Comparison of ENCODE assay signal across 8 cellular contexts in genomic region chr5:80183723-80184234, GRCh38.
DNase-seq lines count a peak whose midpoint lies in the region; ATAC-seq, FAIRE-seq and TF ChIP-seq lines count a peak whose summit lies in the region.
"Not testable (repeated sequence)": the region's sequence is repeated elsewhere in the genome, so short reads cannot be mapped to it uniquely, and the experiment has no call there.

No MANE protein-coding gene starts in this region.

- intact Hi-C loops in Panc1 (cut with micrococcal nuclease; ENCODE audit: unreplicated experiment) = not testable (repeated sequence)
- intact Hi-C loops in GM12878 (cut with micrococcal nuclease; ENCODE audit: unreplicated experiment) = loop anchor here (10.0 kb wide), 1 partner anchor 399 kb away; no protein-coding TSS in a partner anchor
- intact Hi-C loops in naive thymus-derived CD4-positive, alpha-beta T cell (cut with micrococcal nuclease) = loop anchor here (1.0 to 5.0 kb wide), 4 partner anchors 34 to 574 kb away; no protein-coding TSS in a partner anchor

- not testable (repeated sequence) for FAIRE-seq in GM12878 (lab: Jason Lieb, UNC)

- H3K79me2 ChIP-seq in GM12878 (ENCODE audit: control insufficient read depth, insufficient read depth, low read length) = not testable (repeated sequence)

- not testable (repeated sequence) for TF ChIP-seq RAD21 in GM12878 (IDR thresholded peaks at IDR 0.05; ENCODE audit: insufficient read depth, low read depth, low read length)

- TF ChIP-seq CTCF in Panc1 (IDR thresholded peaks at IDR 0.05); GM12878 (IDR thresholded peaks at IDR 0.05 in 2 of 3, conservative IDR thresholded peaks at IDR 0.05 in 1 of 3; ENCODE audit: control insufficient read depth in 2 of 3, extremely low read depth in 1 of 3, insufficient read depth in 1 of 3, low read depth in 3 of 3, low read length in 3 of 3); cardiac muscle cell (IDR thresholded peaks at IDR 0.05; ENCODE audit: low read depth, low read length): not testable (repeated sequence)

- not testable (repeated sequence) for BruUV-seq in Panc1 (replicated peaks; lab: Mats Ljungman, UMichigan); GM12878 (replicated peaks; lab: Mats Ljungman, UMichigan)

- H3K9ac ChIP-seq in BLaER1 = peak overlapping the region; percentile 71
- H3K9ac ChIP-seq in GM12878 (ENCODE audit: control insufficient read depth, insufficient read depth, low read length) = not testable (repeated sequence)

- H3K9me3 Mint-ChIP-seq in activated CD8-positive, alpha-beta memory T cell treated with anti-CD3 and anti-CD28 coated beads, Interleukin-2, amount 10 ng/mL, durations not matched to agents 7 days and 5 days (ENCODE audit: low read depth); naive thymus-derived CD4-positive, alpha-beta T cell; stimulated activated naive CD8-positive, alpha-beta T cell treated with anti-CD3 and anti-CD28 coated beads, Interleukin-15, amount 100 ng/mL, for 72 hours: not testable (repeated sequence)

- peak overlapping the region; percentile 25 for H3K4me3 Mint-ChIP-seq in activated CD8-positive, alpha-beta memory T cell treated with anti-CD3 and anti-CD28 coated beads, Interleukin-2, amount 10 ng/mL, durations not matched to agents 7 days and 5 days
- peak overlapping the region; percentile 43 to 100 (median 77) for H3K4me3 Mint-ChIP-seq in naive thymus-derived CD4-positive, alpha-beta T cell
- H3K4me3 Mint-ChIP-seq in stimulated activated naive CD8-positive, alpha-beta T cell treated with anti-CD3 and anti-CD28 coated beads, Interleukin-15, amount 100 ng/mL, for 72 hours = peak overlapping the region; percentile 46 to 67

- H2AFZ ChIP-seq in GM12878 (ENCODE audit: control insufficient read depth, low read depth, low read length) = not testable (repeated sequence)

- H3K27ac Mint-ChIP-seq in activated CD8-positive, alpha-beta memory T cell treated with anti-CD3 and anti-CD28 coated beads, Interleukin-2, amount 10 ng/mL, durations not matched to agents 7 days and 5 days = peak overlapping the region; percentile 89
- peak overlapping the region; percentile 74 to 99 (median 97) for H3K27ac Mint-ChIP-seq in naive thymus-derived CD4-positive, alpha-beta T cell
- peak overlapping the region; percentile 99 to 100 for H3K27ac Mint-ChIP-seq in stimulated activated naive CD8-positive, alpha-beta T cell treated with anti-CD3 and anti-CD28 coated beads, Interleukin-15, amount 100 ng/mL, for 72 hours

- CTCF ChIA-PET in Panc1 (lab: Charles Lee) = not testable (repeated sequence)
- CTCF ChIA-PET in activated CD8-positive, alpha-beta memory T cell treated with anti-CD3 and anti-CD28 coated beads, Interleukin-2, amount 10 ng/mL, durations not matched to agents 7 days and 5 days (lab: Charles Lee) = interaction anchor here (1.0 to 2.0 kb wide), 3 partner anchors 9 to 92 kb away, joined by 4 to 7 read pairs (median 5); no protein-coding TSS in a partner anchor
- CTCF ChIA-PET in GM12878 (lab: Yijun Ruan, JAX) = interaction anchor here (0.5 to 1.5 kb wide), 3 partner anchors 40 to 70 kb away, joined by 3 to 4 read pairs (median 4); no protein-coding TSS in a partner anchor
- CTCF ChIA-PET in naive thymus-derived CD4-positive, alpha-beta T cell (lab: Charles Lee) = interaction anchor here (1.7 kb wide), 1 partner anchor 21 kb away, joined by 4 read pairs; no protein-coding TSS in a partner anchor

- in situ Hi-C loops in Panc1 (cut with HindIII; ENCODE audit: low pct_unique_long_range_greater_than_20kb, low sequenced_read_pairs); GM12878 (cut with MboI): not testable (repeated sequence)

- POLR2A ChIA-PET in Panc1 (lab: Charles Lee) = not testable (repeated sequence)
- POLR2A ChIA-PET in GM12878 (lab: Charles Lee) = interaction anchor here (1.0 to 2.0 kb wide), 3 partner anchors 8 to 72 kb away, joined by 5 to 8 read pairs (median 6); partner anchors contain the start of gene SERINC5
- POLR2A ChIA-PET in naive thymus-derived CD4-positive, alpha-beta T cell (lab: Charles Lee) = interaction anchor here (0.9 to 8.6 kb wide), 8 partner anchors 10 to 73 kb away, joined by 3 to 115 read pairs (median 8); partner anchors contain the start of gene SERINC5

- H3K27ac ChIP-seq in BLaER1 (peak overlapping the region; percentile 93), Panc1 (ENCODE audit: low read length) (peak overlapping the region; percentile 30), cardiac muscle cell (peak overlapping the region; percentile 36)
- not testable (repeated sequence) for H3K27ac ChIP-seq in GM12878 (ENCODE audit: control insufficient read depth, insufficient read depth)
- H3K27ac ChIP-seq in naive thymus-derived CD4-positive, alpha-beta T cell (ENCODE audit: low read depth, low read length) = peak overlapping the region; percentile 79

- TF ChIP-seq EP300 in GM12878 (IDR thresholded peaks at IDR 0.05; ENCODE audit: borderline replicate concordance in 1 of 2, control insufficient read depth in 1 of 2, low read depth in 2 of 2, low read length in 2 of 2) = not testable (repeated sequence)

- peaks cover 24% of the 10 kb centered on the region for H3K36me3 Mint-ChIP-seq in activated CD8-positive, alpha-beta memory T cell treated with anti-CD3 and anti-CD28 coated beads, Interleukin-2, amount 10 ng/mL, durations not matched to agents 7 days and 5 days
- H3K36me3 Mint-ChIP-seq in naive thymus-derived CD4-positive, alpha-beta T cell = peaks cover 0 to 61% (median 13%) of the 10 kb centered on the region in 5 donors

- 54% methylated on average over 8 of the region's 10 CpGs for WGBS in GM12878 (ENCODE audit: insufficient coverage, insufficient replicate concordance, low lambda C conversion rate, missing lambda C conversion rate)

- H4K20me1 ChIP-seq in BLaER1; GM12878 (ENCODE audit: control insufficient read depth, insufficient read depth): not testable (repeated sequence)

- TF ChIP-seq POLR2A in GM12878 (IDR thresholded peaks at IDR 0.05; ENCODE audit: low read depth, low read length) = not testable (repeated sequence)

- SMC1A ChIA-PET in GM12878 (lab: Charles Lee; ENCODE audit: uncharacterized antibody, unreplicated experiment) = interaction anchor here (1.3 to 2.7 kb wide), 4 partner anchors 9 to 85 kb away, joined by 3 to 10 read pairs (median 6); no protein-coding TSS in a partner anchor

- peaks cover 82% of the 10 kb centered on the region for H3K4me1 Mint-ChIP-seq in activated CD8-positive, alpha-beta memory T cell treated with anti-CD3 and anti-CD28 coated beads, Interleukin-2, amount 10 ng/mL, durations not matched to agents 7 days and 5 days
- H3K4me1 Mint-ChIP-seq in naive thymus-derived CD4-positive, alpha-beta T cell = peaks cover 74 to 97% (median 89%) of the 10 kb centered on the region in 7 donors
- H3K4me1 Mint-ChIP-seq in stimulated activated naive CD8-positive, alpha-beta T cell treated with anti-CD3 and anti-CD28 coated beads, Interleukin-15, amount 100 ng/mL, for 72 hours = peaks cover 99% of the 10 kb centered on the region

- not testable (repeated sequence) for H3K27me3 Mint-ChIP-seq in activated CD8-positive, alpha-beta memory T cell treated with anti-CD3 and anti-CD28 coated beads, Interleukin-2, amount 10 ng/mL, durations not matched to agents 7 days and 5 days; naive thymus-derived CD4-positive, alpha-beta T cell; stimulated activated naive CD8-positive, alpha-beta T cell treated with anti-CD3 and anti-CD28 coated beads, Interleukin-15, amount 100 ng/mL, for 72 hours

- not testable (repeated sequence) for ATAC-seq in Panc1; activated CD8-positive, alpha-beta memory T cell treated with anti-CD3 and anti-CD28 coated beads, Interleukin-2, amount 10 ng/mL, durations not matched to agents 7 days and 5 days
- ATAC-seq in GM12878 = peak; percentile 53
- peak; percentile 38 for ATAC-seq in naive thymus-derived CD4-positive, alpha-beta T cell
- ATAC-seq in stimulated activated naive CD8-positive, alpha-beta T cell treated with anti-CD3 and anti-CD28 coated beads, Interleukin-15, amount 100 ng/mL, for 72 hours = peak; percentile 49

- RAD21 ChIA-PET in GM12878 (lab: Charles Lee; ENCODE audit: unreplicated experiment) = interaction anchor here (0.6 to 2.7 kb wide), 6 partner anchors 9 to 79 kb away, joined by 3 to 7 read pairs (median 4); no protein-coding TSS in a partner anchor

- H3K4me1 ChIP-seq in BLaER1 (peaks cover 100% of the 10 kb centered on the region), Panc1 (ENCODE audit: control insufficient read depth, insufficient read depth, low read length) (peaks cover 25% of the 10 kb centered on the region), cardiac muscle cell (ENCODE audit: low read depth) (peaks cover 48% of the 10 kb centered on the region)
- H3K4me1 ChIP-seq in GM12878 (ENCODE audit: control insufficient read depth, insufficient read depth, low read length) = not testable (repeated sequence)
- peaks cover 74 to 98% of the 10 kb centered on the region in 2 donors for H3K4me1 ChIP-seq in naive thymus-derived CD4-positive, alpha-beta T cell (ENCODE audit: control insufficient read depth in 2 of 2, insufficient read depth in 2 of 2, low read length in 2 of 2)

- not testable (repeated sequence) for H3K27me3 ChIP-seq in BLaER1; Panc1 (ENCODE audit: control insufficient read depth, insufficient read depth, low read length); GM12878 (replicated peaks in 1 of 2; ENCODE audit: control insufficient read depth in 2 of 2, insufficient read depth in 2 of 2, low read length in 1 of 2); cardiac muscle cell; naive thymus-derived CD4-positive, alpha-beta T cell (ENCODE audit: control insufficient read depth in 2 of 2, insufficient read depth in 2 of 2, low read length in 2 of 2)

- H3K36me3 ChIP-seq in BLaER1 = peaks cover 21% of the 10 kb centered on the region; the same call in 1 of the 2 replicates
- H3K36me3 ChIP-seq in Panc1 (ENCODE audit: control insufficient read depth, insufficient read depth, low read length); GM12878 (ENCODE audit: control insufficient read depth in 2 of 2, insufficient read depth in 2 of 2, low read length in 1 of 2); cardiac muscle cell; naive thymus-derived CD4-positive, alpha-beta T cell (ENCODE audit: control insufficient read depth in 2 of 3, insufficient read depth in 3 of 3, low read length in 3 of 3): not testable (repeated sequence)

- peak overlapping the region; percentile 32 for H3K4me3 ChIP-seq in BLaER1
- not testable (repeated sequence) for H3K4me3 ChIP-seq in Panc1 (ENCODE audit: low read depth in 2 of 2, low read length in 2 of 2); GM12878; cardiac muscle cell; naive thymus-derived CD4-positive, alpha-beta T cell (ENCODE audit: low read length)

- not testable (repeated sequence) for H3K9me3 ChIP-seq in BLaER1; Panc1 (ENCODE audit: control insufficient read depth, insufficient read depth, low read depth, low read length); GM12878 (replicated peaks; ENCODE audit: control insufficient read depth, insufficient read depth, low read length); cardiac muscle cell (ENCODE audit: low read depth); naive thymus-derived CD4-positive, alpha-beta T cell (ENCODE audit: control insufficient read depth in 2 of 3, low read length in 3 of 3)

- peak; percentile 50 for DNase-seq in HT-29 (ENCODE audit: low spot score)
- not testable (repeated sequence) for DNase-seq in Panc1 (ENCODE audit: low read depth, low spot score); activated CD8-positive, alpha-beta memory T cell treated with anti-CD3 and anti-CD28 coated beads, Interleukin-2, amount 10 ng/mL, durations not matched to agents 7 days and 5 days; GM12878 (ENCODE audit: low read depth, low spot score); cardiac muscle cell (ENCODE audit: low read depth in 1 of 2, low spot score in 1 of 2)
- peak in 4 of 9 donors; percentile 43 to 60 (median 47) for DNase-seq in naive thymus-derived CD4-positive, alpha-beta T cell
- DNase-seq in stimulated activated naive CD8-positive, alpha-beta T cell treated with anti-CD3 and anti-CD28 coated beads, Interleukin-15, amount 100 ng/mL, for 72 hours = peak in 1 of 2 donors; percentile 49

- H3K4me2 ChIP-seq in BLaER1 (peak overlapping the region; percentile 91), GM12878 (ENCODE audit: control insufficient read depth, insufficient read depth) (0 out of 2 replicates have a peak overlapping the region, but pooled peaks have one; percentile 8)

Comparison
In these comparisons a context has a peak if more than half of its experiments do, and no peak if none do; other contexts are left out.
1. H3K4me3 Mint-ChIP-seq: peak in every context shown above with its lines; median percentile 77 in naive thymus-derived CD4-positive, alpha-beta T cell; 56 in stimulated activated naive CD8-positive, alpha-beta T cell treated with anti-CD3 and anti-CD28 coated beads, Interleukin-15, amount 100 ng/mL, for 72 hours; 25 in activated CD8-positive, alpha-beta memory T cell treated with anti-CD3 and anti-CD28 coated beads, Interleukin-2, amount 10 ng/mL, durations not matched to agents 7 days and 5 days.